Comparison of ENCODE assay signal across 12 cellular contexts in genomic region chr13:95530178-95530577, GRCh38. TPM values are rescaled to one million over a fixed set of nuclear protein-coding genes. Genes with fewer than 3 reads are reported as not detected.
DNase-seq lines count a peak whose midpoint lies in the region; ATAC-seq, FAIRE-seq and TF ChIP-seq lines count a peak whose summit lies in the region.
"Had no signal": no experiment of that assay in that cellular context is flagged by ENCODE, and none has a peak within 500 bp of the region (broad histone marks: within the 10 kb centered on the region; RNA-seq: fewer than 3 reads in every experiment).

No MANE protein-coding gene starts in this region.

- intact Hi-C loops in left colon (cut with DNase I, micrococcal nuclease) (no loop called here), mucosa of descending colon (cut with DNase I, micrococcal nuclease) (no loop called here)

- no peaks in the 10 kb centered on the region for H3K79me1 ChIP-seq in H1 (ENCODE audit: low read depth, low read length)

- H3K36me3 ChIP-seq in H1 (ENCODE audit: control insufficient read depth in 2 of 4, insufficient read depth in 4 of 4, low read length in 3 of 4), result no peaks in the 10 kb centered on the region
- no peaks in the 10 kb centered on the region for H3K36me3 ChIP-seq in skeletal muscle satellite cell (ENCODE audit: insufficient read depth, low read length)
- H3K36me3 ChIP-seq in mucosa of descending colon (ENCODE audit: low read depth), result no peaks in the 10 kb centered on the region
- H3K36me3 ChIP-seq: transverse colon had no signal

- no peak overlapping the region for H2BK12ac ChIP-seq in H1 (ENCODE audit: low read depth, low read length)

- no peak overlapping the region for H4K5ac ChIP-seq in H1 (ENCODE audit: insufficient read length, low read depth, low read length)

- CTCF ChIA-PET in H1 (lab: Charles Lee; ENCODE audit: partially characterized antibody), result interaction anchor here (1.2 kb wide), 1 partner anchor 17 kb away, joined by 3 read pairs; no protein-coding TSS in a partner anchor

- peak; percentile 60 for FAIRE-seq in H1 (lab: Jason Lieb, UNC)
- FAIRE-seq: A204.1, keratinocyte had no signal

- H3K4me3 ChIP-seq in H1 (ENCODE audit: extremely low read depth in 1 of 4, insufficient read depth in 2 of 4, low read depth in 3 of 4, low read length in 4 of 4) (no peak overlapping the region), skeletal muscle satellite cell (ENCODE audit: low read length) (no peak overlapping the region), mucosa of descending colon (no peak overlapping the region)
- H3K4me3 ChIP-seq: transverse colon had no signal

- no peak overlapping the region for H2BK120ac ChIP-seq in H1 (replicated peaks; ENCODE audit: low read depth, low read length)

- no peak overlapping the region for H3K56ac ChIP-seq in H1 (replicated peaks; ENCODE audit: insufficient read length, low read depth, low read length)

- H4K8ac ChIP-seq in H1 (ENCODE audit: extremely low read depth, insufficient read depth, low read length), result no peak overlapping the region

- no peak overlapping the region for H2BK20ac ChIP-seq in H1 (ENCODE audit: low read length)

- peak overlapping the region; percentile 57; the same call in 1 of the 2 replicates for H2AFZ ChIP-seq in H1 (ENCODE audit: low read length)

- 86% methylated on average over 5 of the region's 5 CpGs; no CpG with 5 or more reads in 1 of the 2 experiments for WGBS in H1 (ENCODE audit: extremely low coverage in 1 of 2, insufficient coverage in 1 of 2, insufficient read length in 1 of 2, insufficient replicate concordance in 2 of 2, low coverage in 1 of 2, low lambda C conversion rate in 2 of 2, missing lambda C conversion rate in 1 of 2), 2 experiments

- no peak overlapping the region for H3K14ac ChIP-seq in H1 (ENCODE audit: insufficient read length)

- H3K27me3 ChIP-seq in H1 (replicated peaks in 1 of 4; ENCODE audit: control insufficient read depth in 3 of 4, extremely low read depth in 1 of 4, insufficient read depth in 3 of 4, low read length in 3 of 4), result no peaks in the 10 kb centered on the region
- peaks cover 5% of the 10 kb centered on the region for H3K27me3 ChIP-seq in skeletal muscle satellite cell (ENCODE audit: control insufficient read depth, insufficient read depth, low read length)
- H3K27me3 ChIP-seq: transverse colon had no signal

- no peak overlapping the region for H3K27ac ChIP-seq in H1 (ENCODE audit: low read depth, low read length)
- H3K27ac ChIP-seq: transverse colon had no signal

- H3K4me1 ChIP-seq in H1 (replicated peaks in 1 of 4; ENCODE audit: control insufficient read depth in 3 of 4, insufficient read depth in 4 of 4, low read length in 3 of 4), result peaks cover 0 to 3% (median 0%) of the 10 kb centered on the region in 4 experiments; a peak in 1 of 7 replicates
- H3K4me1 ChIP-seq in skeletal muscle satellite cell (ENCODE audit: control insufficient read depth, insufficient read depth, low read length), result peaks cover 22% of the 10 kb centered on the region
- no peaks in the 10 kb centered on the region for H3K4me1 ChIP-seq in mucosa of descending colon (ENCODE audit: low read depth)

- no peak for TF ChIP-seq POLR2A in H1 (IDR thresholded peaks at IDR 0.05; ENCODE audit: control extremely low read depth in 1 of 2, low read depth in 2 of 2, low read length in 2 of 2)

- ATAC-seq in left colon (no peak), mucosa of descending colon (no peak)
- ATAC-seq: WTC11 had no signal

- H3K23ac ChIP-seq in H1 (ENCODE audit: insufficient read length), result no peak overlapping the region

- H2BK15ac ChIP-seq in H1 (ENCODE audit: low read length), result no peak overlapping the region

- no peak overlapping the region for H3K4me2 ChIP-seq in H1 (ENCODE audit: insufficient read depth in 1 of 2, low read depth in 2 of 2, low read length in 2 of 2)
- H3K4me2 ChIP-seq in skeletal muscle satellite cell (ENCODE audit: low read length), result peak overlapping the region; percentile 26

- H4K91ac ChIP-seq in H1 (replicated peaks; ENCODE audit: insufficient read length, low read length), result no peak overlapping the region

- H3K23me2 ChIP-seq in H1 (ENCODE audit: low read depth, low read length), result no peaks in the 10 kb centered on the region

- no peak overlapping the region for H2BK5ac ChIP-seq in H1 (ENCODE audit: low read depth, low read length)

- H3K79me2 ChIP-seq in H1 (ENCODE audit: control insufficient read depth in 1 of 2, insufficient read depth in 2 of 2, low read length in 2 of 2), result no peaks in the 10 kb centered on the region

- H3K4ac ChIP-seq in H1 (replicated peaks; ENCODE audit: insufficient read length, low read depth, low read length), result no peak overlapping the region

- no peak overlapping the region for H3K18ac ChIP-seq in H1 (ENCODE audit: extremely low read depth, low read length)

- POLR2A ChIA-PET in H1 (lab: Charles Lee; ENCODE audit: partially characterized antibody), result no interaction called here

- peak; percentile 31 for DNase-seq in NCI-H2171 treated with DMSO at 0.1 percent for 48 hours (lab: John Stamatoyannopoulos, UW)
- no peak for DNase-seq in NCI-H2171 (lab: John Stamatoyannopoulos, UW)
- DNase-seq in NCI-H526 treated with DMSO at 0.1 percent for 48 hours (lab: John Stamatoyannopoulos, UW), result peak; percentile 78
- DNase-seq in H1 (ENCODE audit: low read depth in 1 of 2, low spot score in 2 of 2), result no peak
- no peak for DNase-seq in stimulated activated CD4-positive, alpha-beta T cell treated with anti-CD3 and anti-CD28 coated beads, Interleukin-4, amount 100 ng/mL, for 1 hour
- no peak for DNase-seq in left colon
- no peak for DNase-seq in mucosa of descending colon
- DNase-seq: transverse colon had no signal

- no peak for TF ChIP-seq CTCF in H1 (IDR thresholded peaks at IDR 0.05; ENCODE audit: control extremely low read depth in 1 of 3, insufficient read depth in 1 of 3, low read depth in 1 of 3, low read length in 3 of 3)
- TF ChIP-seq CTCF in mucosa of descending colon (IDR thresholded peaks at IDR 0.05), result no peak

- H2AK5ac ChIP-seq in H1 (ENCODE audit: low read depth, low read length), result no peak overlapping the region

- TF ChIP-seq RAD21 in H1 (IDR thresholded peaks at IDR 0.05 in 1 of 2, conservative IDR thresholded peaks at IDR 0.05 in 1 of 2; ENCODE audit: low read depth in 2 of 2, low read length in 2 of 2), result no peak

- H4K20me1 ChIP-seq in H1 (replicated peaks in 1 of 2; ENCODE audit: control insufficient read depth in 1 of 2, insufficient read depth in 2 of 2, low read length in 2 of 2), result no peaks in the 10 kb centered on the region

- no peak overlapping the region for H3K9ac ChIP-seq in H1 (replicated peaks in 1 of 4; ENCODE audit: extremely low read depth in 1 of 4, low read depth in 3 of 4, low read length in 3 of 4)
- H3K9ac ChIP-seq in skeletal muscle satellite cell (ENCODE audit: low read depth, low read length), result no peak overlapping the region

- TF ChIP-seq EP300 in H1 (IDR thresholded peaks at IDR 0.05; ENCODE audit: borderline replicate concordance in 1 of 2, low read depth in 2 of 2, low read length in 2 of 2), result no peak

- H3K9me3 ChIP-seq in H1 (ENCODE audit: insufficient read depth in 2 of 2, low read depth in 1 of 2, low read length in 1 of 2) (no peaks in the 10 kb centered on the region), skeletal muscle satellite cell (replicated peaks; ENCODE audit: low read length) (no peaks in the 10 kb centered on the region), mucosa of descending colon (no peaks in the 10 kb centered on the region)
- H3K9me3 ChIP-seq: transverse colon had no signal

TF ChIP-seq in H1, 55 proteins besides CTCF, POLR2A, EP300 and RAD21:
- TF ChIP-seq KDM5A (IDR thresholded peaks at IDR 0.05; ENCODE audit: low read length) (no peak), SIRT6 (IDR thresholded peaks at IDR 0.05; ENCODE audit: low read length) (no peak), SP2 (IDR thresholded peaks at IDR 0.05; ENCODE audit: low read length) (no peak)
TF ChIP-seq in H1: peak in this region for 0.

RNA-seq across cellular contexts. Expression of gene CLDN10, which starts 22.3 kb away (rescaled TPM):
- total RNA-seq in H1 (2021; fragmentation: NEBNext Ultra II Directional; extraction: Animal tissue kit (Norgen Biotek cat#: 25700)), result 36.0 and 41.2 TPM in 2 replicates
- 30.2 and 43.6 TPM in 2 replicates for polyA plus RNA-seq in H1 (2011; rRNA removed)
- 34.6 TPM for polyA plus RNA-seq in H1 (2011; cell fraction: cytosol; rRNA removed)
- polyA plus RNA-seq in H1 (2011; cell fraction: nucleus; rRNA removed), result 25.1 TPM
- polyA plus RNA-seq in H1 (2012, experiment 1 of 2), result 31.9 to 38.8 TPM (median 35.7 TPM) in 4 replicates
- polyA plus RNA-seq in H1 (2012, experiment 2 of 2), result 29.7 TPM
- 78.0 TPM for polyA plus RNA-seq in H1 (2013, experiment 1 of 2)
- polyA plus RNA-seq in H1 (2013, experiment 2 of 2), result 105 TPM
- 33.6 and 42.1 TPM in 2 replicates for polyA minus RNA-seq in H1 (2011; rRNA and poly(A)+ RNA removed)
- polyA minus RNA-seq in H1 (2011; cell fraction: cytosol; rRNA and poly(A)+ RNA removed), result 17.0 TPM
- polyA minus RNA-seq in H1 (2011; cell fraction: nucleus; rRNA and poly(A)+ RNA removed), result 31.4 TPM
- not detected in 2 replicates for total RNA-seq in skeletal muscle satellite cell (2012; rRNA removed)
- total RNA-seq in left colon, result under 1 TPM in 1 of 2 donors, not detected in 1; 0.28 TPM
- total RNA-seq in mucosa of descending colon, result under 1 TPM in 1 of 3 donors, not detected in 2; 0.43 TPM
- total RNA-seq: transverse colon had no signal
- polyA plus RNA-seq: keratinocyte had no signal

Comparison
In these comparisons a context has a peak if more than half of its experiments do, and no peak if none do; other contexts are left out.
1. DNase-seq: peak in NCI-H2171 treated with DMSO at 0.1 percent for 48 hours (single experiment) and NCI-H526 treated with DMSO at 0.1 percent for 48 hours (single experiment); none in NCI-H2171 (single experiment), H1 (0 of 2), stimulated activated CD4-positive, alpha-beta T cell treated with anti-CD3 and anti-CD28 coated beads, Interleukin-4, amount 100 ng/mL, for 1 hour (single experiment), left colon (0 of 2) and mucosa of descending colon (0 of 3).
2. RNA of gene CLDN10, which starts 22.3 kb away (total RNA-seq): 36.0 to 41.2 TPM in H1; 0.28 TPM in left colon and 0.43 TPM in mucosa of descending colon; every median in the first group is over 10 times any median in the second.